ENCODE assay signal across 8 cellular contexts in the genomic region with DNA sequence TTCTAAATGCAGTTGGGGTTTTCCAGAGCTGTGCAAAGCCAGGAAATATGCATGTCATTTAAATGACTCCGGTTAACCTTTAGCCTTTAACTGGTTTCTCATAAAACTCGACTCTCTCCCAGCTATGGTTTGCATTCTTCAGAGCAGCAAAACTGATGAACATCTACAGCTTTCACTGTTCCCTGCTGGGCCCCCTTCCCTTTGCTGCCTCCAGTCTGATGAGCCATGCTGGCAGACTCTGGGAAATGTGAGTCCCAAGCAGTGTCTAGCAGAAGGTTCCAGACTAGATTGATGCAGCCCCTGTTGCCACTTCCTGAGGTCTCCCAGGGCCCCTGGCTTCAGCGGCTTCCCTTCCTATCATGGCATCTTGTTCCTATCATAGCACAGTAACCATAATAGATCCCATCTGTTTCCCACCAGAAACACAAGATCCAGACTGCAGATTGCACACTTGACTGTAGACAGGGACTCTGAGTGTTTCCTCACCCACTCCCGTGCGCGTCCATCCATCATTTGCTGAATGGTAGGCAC.
A peak's percentile ranks its signal among the peaks of the same experiment; 100 is the strongest.
DNase-seq lines count a peak whose midpoint lies in the region; ATAC-seq, FAIRE-seq and TF ChIP-seq lines count a peak whose summit lies in the region.

No MANE protein-coding gene starts in this region.

- H3K27ac Mint-ChIP-seq in activated CD8-positive, alpha-beta T cell treated with anti-CD3 and anti-CD28 coated beads, Interleukin-2, amount 10 ng/mL, durations not matched to agents 7 days and 5 days = peak overlapping the region; percentile 85

- H3K4me1 Mint-ChIP-seq in activated CD8-positive, alpha-beta T cell treated with anti-CD3 and anti-CD28 coated beads, Interleukin-2, amount 10 ng/mL, durations not matched to agents 7 days and 5 days (ENCODE audit: low read depth) = peaks cover 98% of the 10 kb centered on the region

- H3K36me3 ChIP-seq in A673 (ENCODE audit: insufficient read depth, low read length, poor library complexity, severe bottlenecking) (no peaks in the 10 kb centered on the region), left ventricle myocardium inferior (peaks cover 8% of the 10 kb centered on the region)

- no peak overlapping the region for H3K4me3 Mint-ChIP-seq in activated CD8-positive, alpha-beta T cell treated with anti-CD3 and anti-CD28 coated beads, Interleukin-2, amount 10 ng/mL, durations not matched to agents 7 days and 5 days

- DNase-seq in A673 (ENCODE audit: low spot score) (peak; percentile 81), GM12892 (ENCODE audit: insufficient read length) (no peak), kidney tubule cell (ENCODE audit: low spot score) (peak; percentile 89), C1 segment of cervical spinal cord (lab: John Stamatoyannopoulos, UW) (no peak), left ventricle myocardium inferior (no peak)
- no peak for DNase-seq in activated CD8-positive, alpha-beta T cell treated with anti-CD3 and anti-CD28 coated beads, Interleukin-2, amount 10 ng/mL, durations not matched to agents 7 days and 5 days

- H3K4me3 ChIP-seq in A673 (ENCODE audit: low read depth, low read length, poor library complexity, severe bottlenecking) = no peak overlapping the region
- H3K4me3 ChIP-seq in left ventricle myocardium inferior = no peak overlapping the region

- CTCF ChIA-PET in A673 (lab: Charles Lee) = no interaction called here
- CTCF ChIA-PET in activated CD8-positive, alpha-beta T cell treated with anti-CD3 and anti-CD28 coated beads, Interleukin-2, amount 10 ng/mL, durations not matched to agents 7 days and 5 days (lab: Charles Lee) = interaction anchor here (0.6 to 1.5 kb wide), 10 partner anchors 12 to 176 kb away, joined by 3 to 6 read pairs (median 3); a partner anchor contains a TSS

- H3K9me3 ChIP-seq in A673 (ENCODE audit: low read depth, low read length, poor library complexity, severe bottlenecking) (no peaks in the 10 kb centered on the region), left ventricle myocardium inferior (replicated peaks) (no peaks in the 10 kb centered on the region)

- no peak for ATAC-seq in activated CD8-positive, alpha-beta T cell treated with anti-CD3 and anti-CD28 coated beads, Interleukin-2, amount 10 ng/mL, durations not matched to agents 7 days and 5 days
- ATAC-seq in HG03520 (IDR thresholded peaks at IDR 0.05; ENCODE audit: unreplicated experiment) (no peak), GM21737 (IDR thresholded peaks at IDR 0.05; ENCODE audit: unreplicated experiment) (no peak)

- FAIRE-seq in GM12892 (lab: Jason Lieb, UNC) = peak; percentile 48

- H3K27ac ChIP-seq in A673 (ENCODE audit: low read depth, low read length, poor library complexity, severe bottlenecking) = peak overlapping the region; percentile 40
- no peak overlapping the region for H3K27ac ChIP-seq in left ventricle myocardium inferior (replicated peaks)

- no TSS peak for BruUV-seq in A673 (replicated peaks; lab: Mats Ljungman, UMichigan)

- no peaks in the 10 kb centered on the region for H3K9me3 Mint-ChIP-seq in activated CD8-positive, alpha-beta T cell treated with anti-CD3 and anti-CD28 coated beads, Interleukin-2, amount 10 ng/mL, durations not matched to agents 7 days and 5 days (ENCODE audit: insufficient read depth)

- H3K36me3 Mint-ChIP-seq in activated CD8-positive, alpha-beta T cell treated with anti-CD3 and anti-CD28 coated beads, Interleukin-2, amount 10 ng/mL, durations not matched to agents 7 days and 5 days (ENCODE audit: low read depth) = peaks cover 60% of the 10 kb centered on the region

- no peaks in the 10 kb centered on the region for H3K27me3 Mint-ChIP-seq in activated CD8-positive, alpha-beta T cell treated with anti-CD3 and anti-CD28 coated beads, Interleukin-2, amount 10 ng/mL, durations not matched to agents 7 days and 5 days (ENCODE audit: low read depth)

- intact Hi-C loops in A673 (cut with micrococcal nuclease; ENCODE audit: unreplicated experiment) = no loop called here
- intact Hi-C loops in left ventricle myocardium inferior (cut with micrococcal nuclease) = no loop called here

- TF ChIP-seq CTCF in A673 (conservative IDR thresholded peaks at IDR 0.05; ENCODE audit: low read depth, low read length) = no peak
- TF ChIP-seq CTCF in left ventricle myocardium inferior (IDR thresholded peaks at IDR 0.05; ENCODE audit: borderline replicate concordance) = no peak

- no peak for TF ChIP-seq POLR2A in GM12892 (IDR thresholded peaks at IDR 0.05; ENCODE audit: low read depth, low read length)

- POLR2A ChIA-PET in A673 (lab: Charles Lee; ENCODE audit: low non-redundant PET) = no interaction called here
- POLR2A ChIA-PET in activated CD8-positive, alpha-beta T cell treated with anti-CD3 and anti-CD28 coated beads, Interleukin-2, amount 10 ng/mL, durations not matched to agents 7 days and 5 days (lab: Charles Lee) = interaction anchor here (0.7 to 2.4 kb wide), 4 partner anchors 8 to 151 kb away, joined by 3 to 9 read pairs (median 4); no protein-coding TSS in a partner anchor

- no peaks in the 10 kb centered on the region for H3K27me3 ChIP-seq in A673 (replicated peaks; ENCODE audit: insufficient read depth, low read depth, low read length, poor library complexity)
- H3K27me3 ChIP-seq in left ventricle myocardium inferior (ENCODE audit: low read depth) = no peaks in the 10 kb centered on the region

- H3K4me1 ChIP-seq in A673 (ENCODE audit: insufficient read depth, low read length, poor library complexity, severe bottlenecking) (peaks cover 24% of the 10 kb centered on the region), left ventricle myocardium inferior (peaks cover 14% of the 10 kb centered on the region)

Comparison
In these comparisons a context has a peak if more than half of its experiments do, and no peak if none do; other contexts are left out.
1. DNase-seq: peak in A673 (single experiment) and kidney tubule cell (single experiment); none in GM12892 (single experiment), activated CD8-positive, alpha-beta T cell treated with anti-CD3 and anti-CD28 coated beads, Interleukin-2, amount 10 ng/mL, durations not matched to agents 7 days and 5 days (single experiment), C1 segment of cervical spinal cord (0 of 14) and left ventricle myocardium inferior (single experiment).